28 cellular contexts compared by ENCODE assay signal in the genomic region with DNA sequence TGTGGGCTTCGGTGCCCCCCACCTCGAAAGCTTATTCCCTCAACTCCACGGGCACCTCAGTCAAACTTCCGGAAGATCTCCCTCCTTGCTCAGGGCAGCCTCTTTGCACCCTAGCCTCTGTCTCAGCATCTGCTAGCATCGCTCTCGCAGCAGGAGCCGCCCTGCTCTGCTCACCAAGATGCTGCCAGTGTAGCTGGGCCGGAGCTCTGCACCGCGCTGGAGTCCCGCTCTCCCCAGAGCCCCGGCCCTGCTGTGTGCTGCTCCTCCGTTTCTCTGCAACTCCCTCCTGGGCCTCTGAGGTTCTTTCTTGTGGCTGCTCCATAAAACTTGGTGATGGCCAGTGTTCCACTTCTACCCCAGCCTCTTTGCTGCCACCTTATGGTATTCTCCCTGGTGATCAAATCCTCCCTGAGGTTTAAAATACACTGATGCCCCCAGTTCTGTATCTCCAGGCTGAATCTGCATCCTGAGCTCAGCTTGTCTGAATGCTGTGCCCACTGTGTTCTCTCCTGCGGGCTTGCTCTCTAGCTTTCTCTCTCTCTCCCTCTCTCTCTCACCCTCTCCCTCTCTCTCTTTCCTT.
DNase-seq lines count a peak whose midpoint lies in the region; ATAC-seq, FAIRE-seq and TF ChIP-seq lines count a peak whose summit lies in the region.
"Had no signal": no experiment of that assay in that cellular context is flagged by ENCODE, and none has a peak within 500 bp of the region (broad histone marks: within the 10 kb centered on the region; RNA-seq: fewer than 3 reads in every experiment).

No MANE protein-coding gene starts in this region.

- no peaks in the 10 kb centered on the region for H3K27me3 Mint-ChIP-seq in activated CD4-positive, alpha-beta T cell treated with anti-CD3 and anti-CD28 coated beads for 36 hours

- POLR2A ChIA-PET in activated CD4-positive, alpha-beta T cell treated with anti-CD3 and anti-CD28 coated beads for 36 hours (lab: Charles Lee): no interaction called here

- DNase-seq in AG10803 (ENCODE audit: low read depth): peak; percentile 25
- peak; percentile 23 for DNase-seq in H54 (ENCODE audit: insufficient read length, low spot score)
- DNase-seq in SK-MEL-5 (ENCODE audit: low read depth, low spot score): peak; percentile 10
- DNase-seq in kidney tubule cell (ENCODE audit: low spot score): peak; percentile 23
- DNase-seq in medulla oblongata (ENCODE audit: extremely low spot score): no peak
- no peak for DNase-seq in activated CD4-positive, alpha-beta T cell treated with anti-CD3 and anti-CD28 coated beads for 36 hours
- no peak for DNase-seq in NCI-H510A (lab: John Stamatoyannopoulos, UW)
- no peak for DNase-seq in activated naive CD4-positive, alpha-beta T cell treated with anti-CD3 and anti-CD28 coated beads, Interleukin-2, amount 50 U/mL, for 72 hours (ENCODE audit: low spot score in 2 of 2)
- DNase-seq: ACHN; activated CD4-positive, alpha-beta memory T cell treated with anti-CD3 and anti-CD28 coated beads for 36 hours; activated T-cell treated with anti-CD3 and anti-CD28 coated beads for 4 hours; heart right ventricle; KBM-7; left ventricle myocardium inferior; mucosa of descending colon; NCI-H1048; NCI-H187 treated with DMSO at 0.1 percent for 48 hours; NCI-H2227 treated with DMSO at 0.1 percent for 48 hours; PC-3; stimulated activated CD8-positive, alpha-beta memory T cell treated with anti-CD3 and anti-CD28 coated beads, Interleukin-4, amount 100 ng/mL, for 48 hours; substantia nigra; upper lobe of right lung; WERI-Rb-1 had no signal

- CTCF ChIA-PET in activated CD4-positive, alpha-beta T cell treated with anti-CD3 and anti-CD28 coated beads for 36 hours (lab: Charles Lee): no interaction called here

- no peak overlapping the region for H3K4me3 ChIP-seq in AG10803 (ENCODE audit: low read length)
- H3K4me3 ChIP-seq: heart right ventricle, left ventricle myocardium inferior, mucosa of descending colon, SJSA1, upper lobe of right lung had no signal

- ATAC-seq in activated CD4-positive, alpha-beta T cell treated with anti-CD3 and anti-CD28 coated beads for 36 hours: no peak
- no peak for ATAC-seq in activated naive CD4-positive, alpha-beta T cell treated with anti-CD3 and anti-CD28 coated beads, Interleukin-2, amount 50 U/mL, for 72 hours
- ATAC-seq: HCT116, heart right ventricle, mucosa of descending colon, PC-3, sciatic nerve, upper lobe of right lung had no signal

- no peak for FAIRE-seq in H54 (lab: Jason Lieb, UNC)
- FAIRE-seq: bronchial epithelial cell, D721Med had no signal

- peak; percentile 38 for TF ChIP-seq CTCF in AG10803 (conservative IDR thresholded peaks at IDR 0.05; ENCODE audit: low read length)

- no peak overlapping the region for H3K27ac Mint-ChIP-seq in activated CD4-positive, alpha-beta T cell treated with anti-CD3 and anti-CD28 coated beads for 36 hours
- no peak overlapping the region for H3K27ac Mint-ChIP-seq in activated naive CD4-positive, alpha-beta T cell treated with anti-CD3 and anti-CD28 coated beads, Interleukin-2, amount 50 U/mL, for 72 hours
- H3K27ac Mint-ChIP-seq: activated CD4-positive, alpha-beta memory T cell treated with anti-CD3 and anti-CD28 coated beads for 36 hours had no signal

- no peaks in the 10 kb centered on the region for H3K36me3 Mint-ChIP-seq in activated CD4-positive, alpha-beta T cell treated with anti-CD3 and anti-CD28 coated beads for 36 hours (ENCODE audit: low read depth)
- no peaks in the 10 kb centered on the region for H3K36me3 Mint-ChIP-seq in activated naive CD4-positive, alpha-beta T cell treated with anti-CD3 and anti-CD28 coated beads, Interleukin-2, amount 50 U/mL, for 72 hours
- H3K36me3 Mint-ChIP-seq: activated CD4-positive, alpha-beta memory T cell treated with anti-CD3 and anti-CD28 coated beads for 36 hours had no signal

- TF ChIP-seq POLR2A in H54 (IDR thresholded peaks at IDR 0.05; ENCODE audit: low read depth, low read length): no peak

- intact Hi-C loops in activated CD4-positive, alpha-beta T cell treated with anti-CD3 and anti-CD28 coated beads for 36 hours (cut with DNase I, micrococcal nuclease): no loop called here

- no peaks in the 10 kb centered on the region for H3K4me1 Mint-ChIP-seq in activated CD4-positive, alpha-beta T cell treated with anti-CD3 and anti-CD28 coated beads for 36 hours

- no peaks in the 10 kb centered on the region for H3K9me3 Mint-ChIP-seq in activated CD4-positive, alpha-beta T cell treated with anti-CD3 and anti-CD28 coated beads for 36 hours (ENCODE audit: low read depth)
- H3K9me3 Mint-ChIP-seq in activated naive CD4-positive, alpha-beta T cell treated with anti-CD3 and anti-CD28 coated beads, Interleukin-2, amount 50 U/mL, for 72 hours: no peaks in the 10 kb centered on the region
- H3K9me3 Mint-ChIP-seq: activated CD4-positive, alpha-beta memory T cell treated with anti-CD3 and anti-CD28 coated beads for 36 hours had no signal

- H3K4me3 Mint-ChIP-seq in activated CD4-positive, alpha-beta T cell treated with anti-CD3 and anti-CD28 coated beads for 36 hours: no peak overlapping the region
- H3K4me3 Mint-ChIP-seq: activated CD4-positive, alpha-beta memory T cell treated with anti-CD3 and anti-CD28 coated beads for 36 hours had no signal

- in situ Hi-C loops in SK-MEL-5 (cut with HindIII; ENCODE audit: low pct_unique_long_range_greater_than_20kb, low sequenced_read_pairs): no loop called here

Comparison
In these comparisons a context has a peak if more than half of its experiments do, and no peak if none do; other contexts are left out.
1. DNase-seq: peak in AG10803 (single experiment), H54 (single experiment), SK-MEL-5 (single experiment) and kidney tubule cell (single experiment); none in medulla oblongata (single experiment), activated CD4-positive, alpha-beta T cell treated with anti-CD3 and anti-CD28 coated beads for 36 hours (single experiment), NCI-H510A (single experiment) and activated naive CD4-positive, alpha-beta T cell treated with anti-CD3 and anti-CD28 coated beads, Interleukin-2, amount 50 U/mL, for 72 hours (0 of 2).